Comparison of ENCODE assay signal across 8 cellular contexts in genomic region chrX:53319614-53320542, GRCh38. TPM values are rescaled to one million over a fixed set of nuclear protein-coding genes. Genes with fewer than 3 reads are reported as not detected.
A peak's percentile ranks its signal among the peaks of the same experiment; 100 is the strongest.
DNase-seq lines count a peak whose midpoint lies in the region; ATAC-seq and TF ChIP-seq lines count a peak whose summit lies in the region.

No MANE protein-coding gene starts in this region.

- DNase-seq in CD4-positive, alpha-beta memory T cell: no peak
- DNase-seq in omental fat pad (ENCODE audit: low spot score) (peak; percentile 27), sciatic nerve (ENCODE audit: low spot score) (no peak)
- no peak for DNase-seq in stimulated activated CD4-positive, alpha-beta T cell treated with anti-CD3 and anti-CD28 coated beads, Interleukin-12 subunit alpha, Interleukin-12 subunit beta, amount 100 ng/mL, for 4 hours

- TF ChIP-seq CTCF in OCI-LY3 (IDR thresholded peaks at IDR 0.05; ENCODE audit: low read depth, low read length) (no peak), omental fat pad (IDR thresholded peaks at IDR 0.05) (no peak)

- peaks cover 12 to 23% (median 17%) of the 10 kb centered on the region in 4 donors for H3K4me1 Mint-ChIP-seq in CD4-positive, alpha-beta memory T cell

- H3K9me3 ChIP-seq in CD4-positive, alpha-beta memory T cell (ENCODE audit: control insufficient read depth in 1 of 2, low read length in 2 of 2): no peaks in the 10 kb centered on the region
- no peaks in the 10 kb centered on the region for H3K9me3 ChIP-seq in OCI-LY3 (ENCODE audit: insufficient read depth, low read length)
- H3K9me3 ChIP-seq in esophagus (ENCODE audit: control insufficient read depth in 2 of 2, insufficient read depth in 1 of 2, low read depth in 1 of 2, low read length in 1 of 2): no peaks in the 10 kb centered on the region

- H3K27me3 Mint-ChIP-seq in CD4-positive, alpha-beta memory T cell: peaks cover 18 to 25% of the 10 kb centered on the region in 2 donors

- POLR2A ChIA-PET in CD4-positive, alpha-beta memory T cell (lab: Charles Lee; ENCODE audit: partially characterized antibody): interaction anchor here (1.3 kb wide), 1 partner anchor 103 kb away, joined by 4 read pairs; the partner anchor contains the start of genes RIBC1 and SMC1A

- H3K4me3 Mint-ChIP-seq in CD4-positive, alpha-beta memory T cell: peak overlapping the region; percentile 73 to 85 (median 82)

- peak overlapping the region in 1 of 7 donors; percentile 79 for H3K27ac Mint-ChIP-seq in CD4-positive, alpha-beta memory T cell

- peak overlapping the region in 1 of 2 donors; percentile 49 for H3K4me3 ChIP-seq in CD4-positive, alpha-beta memory T cell (ENCODE audit: low read length in 2 of 2)
- peak overlapping the region; percentile 77 for H3K4me3 ChIP-seq in OCI-LY3 (ENCODE audit: low read length)
- peak overlapping the region; percentile 52 to 64 for H3K4me3 ChIP-seq in esophagus (ENCODE audit: low read depth in 1 of 2, low read length in 2 of 2)

- peaks cover 16% of the 10 kb centered on the region for H3K4me1 ChIP-seq in CD4-positive, alpha-beta memory T cell (ENCODE audit: insufficient read depth, low read length)
- H3K4me1 ChIP-seq in OCI-LY3 (ENCODE audit: low read length): peaks cover 14% of the 10 kb centered on the region
- H3K4me1 ChIP-seq in esophagus (ENCODE audit: control insufficient read depth in 2 of 2, insufficient read depth in 2 of 2, low read length in 1 of 2): peaks cover 3 to 7% of the 10 kb centered on the region in 2 donors

- no peak for ATAC-seq in omental fat pad (ENCODE audit: low FRiP score)
- no peak for ATAC-seq in HG03097 (IDR thresholded peaks at IDR 0.05; ENCODE audit: low FRiP score, unreplicated experiment)
- ATAC-seq in GM21423 (IDR thresholded peaks at IDR 0.05; ENCODE audit: unreplicated experiment): no peak
- no peak for ATAC-seq in sciatic nerve

- H2AFZ ChIP-seq in OCI-LY3 (ENCODE audit: low read depth, low read length): no peak overlapping the region

- peak overlapping the region; percentile 79 for H3K4me2 ChIP-seq in OCI-LY3 (ENCODE audit: low read length)

- peaks cover 0 to 2% of the 10 kb centered on the region in 2 donors for H3K36me3 Mint-ChIP-seq in CD4-positive, alpha-beta memory T cell

- WGBS in esophagus, 2 donors: 2 to 8% methylated on average over 27 to 32 of the region's 32 CpGs

- peaks cover 8% of the 10 kb centered on the region for H3K27me3 ChIP-seq in CD4-positive, alpha-beta memory T cell (ENCODE audit: insufficient read depth, low read length)
- peaks cover 53% of the 10 kb centered on the region for H3K27me3 ChIP-seq in OCI-LY3 (ENCODE audit: low read depth, low read length)
- H3K27me3 ChIP-seq in esophagus (ENCODE audit: control insufficient read depth in 1 of 2, insufficient read depth in 2 of 2, low read length in 2 of 2): peaks cover 0 to 4% of the 10 kb centered on the region in 2 donors

- 0 out of 2 replicates have a peak overlapping the region, but pooled peaks have one; percentile 17 for H3K9ac ChIP-seq in OCI-LY3 (ENCODE audit: low read length)

- intact Hi-C loops in CD4-positive, alpha-beta memory T cell (cut with micrococcal nuclease): loop anchor here (5.0 kb wide), 1 partner anchor 1737 kb away; no protein-coding TSS in a partner anchor
- intact Hi-C loops in sciatic nerve (cut with DNase I): loop anchor here (10.0 kb wide), 1 partner anchor 105 kb away; the partner anchor contains the start of genes RIBC1 and SMC1A

- no peaks in the 10 kb centered on the region for H3K36me3 ChIP-seq in CD4-positive, alpha-beta memory T cell (ENCODE audit: insufficient read depth, low read length)
- H3K36me3 ChIP-seq in OCI-LY3 (replicated peaks; ENCODE audit: low read depth, low read length) (no peaks in the 10 kb centered on the region), esophagus (ENCODE audit: control insufficient read depth in 2 of 2, insufficient read depth in 2 of 2, low read length in 1 of 2) (no peaks in the 10 kb centered on the region)

- CTCF ChIA-PET in CD4-positive, alpha-beta memory T cell (lab: Charles Lee; ENCODE audit: partially characterized antibody): interaction anchor here (0.8 to 5.0 kb wide), 8 partner anchors 7 to 162 kb away, joined by 3 to 40 read pairs (median 9); no protein-coding TSS in a partner anchor

- H3K27ac ChIP-seq in CD4-positive, alpha-beta memory T cell (ENCODE audit: low read depth, low read length): no peak overlapping the region
- H3K27ac ChIP-seq in OCI-LY3 (ENCODE audit: low read length): no peak overlapping the region
- H3K27ac ChIP-seq in esophagus (ENCODE audit: low read depth in 2 of 2, low read length in 1 of 2): no peak overlapping the region

- H4K20me1 ChIP-seq in OCI-LY3 (ENCODE audit: insufficient read depth, low read length): no peaks in the 10 kb centered on the region

- H3K79me2 ChIP-seq in OCI-LY3 (ENCODE audit: low read length): no peaks in the 10 kb centered on the region

- peaks cover 0 to 2% (median 0%) of the 10 kb centered on the region in 8 donors for H3K9me3 Mint-ChIP-seq in CD4-positive, alpha-beta memory T cell

RNA-seq across cellular contexts. Expression of gene IQSEC2, which starts 38.5 kb away (rescaled TPM):
- total RNA-seq in CD4-positive, alpha-beta memory T cell: 1 to 10 TPM; 1.5 TPM
- polyA plus RNA-seq in CD4-positive, alpha-beta memory T cell: under 1 TPM; 0.12 to 0.33 TPM
- 10 to 100 TPM in 1 of 2 donors, 1 to 10 TPM in 1; 7.6 to 11.6 TPM for polyA plus RNA-seq in esophagus
- total RNA-seq in omental fat pad: 10 to 100 TPM; 12.2 to 14.8 (median 14.0) TPM
- total RNA-seq in sciatic nerve: 18.0 TPM
